Comparison of ENCODE assay signal across 26 cellular contexts in genomic region chr5:24487371-24487770, GRCh38.
"Had no signal": no experiment of that assay in that cellular context is flagged by ENCODE, and none has a peak within 500 bp of the region (broad histone marks: within the 10 kb centered on the region; RNA-seq: fewer than 3 reads in every experiment).

No MANE protein-coding gene starts in this region.

- H3K36me3 ChIP-seq: gastrocnemius medialis, heart left ventricle, left lung, ovary, suprapubic skin, transverse colon, upper lobe of right lung, uterus had no signal

- H3K27me3 ChIP-seq: dorsolateral prefrontal cortex, gastrocnemius medialis, heart left ventricle, hepatocyte, left lung, ovary, suprapubic skin, transverse colon, upper lobe of right lung, uterus had no signal

- H3K36me3 Mint-ChIP-seq: naive thymus-derived CD4-positive, alpha-beta T cell had no signal

- FAIRE-seq: colon had no signal

- H3K27me3 Mint-ChIP-seq: naive thymus-derived CD4-positive, alpha-beta T cell; stimulated activated naive CD8-positive, alpha-beta T cell treated with anti-CD3 and anti-CD28 coated beads, Interleukin-15, amount 100 ng/mL, for 72 hours had no signal

- H3K4me1 Mint-ChIP-seq: naive thymus-derived CD4-positive, alpha-beta T cell; stimulated activated naive CD8-positive, alpha-beta T cell treated with anti-CD3 and anti-CD28 coated beads, Interleukin-15, amount 100 ng/mL, for 72 hours had no signal

- H3K4me3 ChIP-seq: dorsolateral prefrontal cortex, gastrocnemius medialis, heart left ventricle, hepatocyte, left lung, ovary, smooth muscle cell, suprapubic skin, transverse colon, upper lobe of right lung, uterus had no signal

- H3K4me3 Mint-ChIP-seq: naive thymus-derived CD4-positive, alpha-beta T cell; stimulated activated naive CD8-positive, alpha-beta T cell treated with anti-CD3 and anti-CD28 coated beads, Interleukin-15, amount 100 ng/mL, for 72 hours had no signal

- H3K9me3 ChIP-seq: gastrocnemius medialis, heart left ventricle, left lung, ovary, suprapubic skin, transverse colon, upper lobe of right lung, uterus had no signal

- ATAC-seq: gastrocnemius medialis; heart left ventricle; left cardiac atrium; left lung; naive thymus-derived CD4-positive, alpha-beta T cell; sciatic nerve; stimulated activated naive CD8-positive, alpha-beta T cell treated with anti-CD3 and anti-CD28 coated beads, Interleukin-15, amount 100 ng/mL, for 72 hours; upper lobe of right lung had no signal

- H3K27ac Mint-ChIP-seq: naive thymus-derived CD4-positive, alpha-beta T cell; stimulated activated naive CD8-positive, alpha-beta T cell treated with anti-CD3 and anti-CD28 coated beads, Interleukin-15, amount 100 ng/mL, for 72 hours had no signal

- H2AFZ ChIP-seq: hepatocyte had no signal

- H3K79me2 ChIP-seq: hepatocyte had no signal

- DNase-seq: dorsolateral prefrontal cortex; effector CD4-positive, alpha-beta T cell; gastrocnemius medialis; heart left ventricle; left cardiac atrium; left lung; mesenchymal stem cell; midbrain; naive thymus-derived CD4-positive, alpha-beta T cell; occipital lobe; ovary; stimulated activated CD4-positive, alpha-beta T cell treated with anti-CD3 and anti-CD28 coated beads, Interleukin-12 subunit alpha, Interleukin-12 subunit beta, amount 100 ng/mL, for 4 hours; stimulated activated CD4-positive, alpha-beta T cell treated with anti-CD3 and anti-CD28 coated beads, Interleukin-1b, Interleukin-23, amount 100 ng/mL, for 48 hours; stimulated activated CD4-positive, alpha-beta T cell treated with anti-CD3 and anti-CD28 coated beads, Interleukin-4, amount 100 ng/mL, for 1 hour; stimulated activated CD8-positive, alpha-beta memory T cell treated with anti-CD3 and anti-CD28 coated beads, Interleukin-4, amount 100 ng/mL, for 48 hours; stimulated activated naive CD4-positive, alpha-beta T cell; stimulated activated naive CD8-positive, alpha-beta T cell treated with anti-CD3 and anti-CD28 coated beads, Interleukin-15, amount 100 ng/mL, for 72 hours; transverse colon; upper lobe of right lung; uterus had no signal

- H3K9me3 Mint-ChIP-seq: nephron; stimulated activated naive CD8-positive, alpha-beta T cell treated with anti-CD3 and anti-CD28 coated beads, Interleukin-15, amount 100 ng/mL, for 72 hours had no signal

- H3K27ac ChIP-seq: gastrocnemius medialis, heart left ventricle, hepatocyte, left lung, ovary, suprapubic skin, transverse colon, upper lobe of right lung, uterus had no signal

- H3K4me1 ChIP-seq: gastrocnemius medialis, heart left ventricle, left lung, suprapubic skin, transverse colon, upper lobe of right lung, uterus had no signal

- H3K4me2 ChIP-seq: hepatocyte, smooth muscle cell had no signal
